ENCODE assay signal across 16 cellular contexts in genomic region chr9:95383198-95383673, GRCh38.
DNase-seq lines count a peak whose midpoint lies in the region; ATAC-seq and TF ChIP-seq lines count a peak whose summit lies in the region.
"Had no signal": no experiment of that assay in that cellular context is flagged by ENCODE, and none has a peak within 500 bp of the region (broad histone marks: within the 10 kb centered on the region; RNA-seq: fewer than 3 reads in every experiment).

No MANE protein-coding gene starts in this region.

- H3K4me3 ChIP-seq in foreskin fibroblast (ENCODE audit: low read depth in 1 of 2, low read length in 2 of 2): no peak overlapping the region
- H3K4me3 ChIP-seq: GM12878 had no signal

- intact Hi-C loops in activated CD4-positive, alpha-beta T cell treated with anti-CD3 and anti-CD28 coated beads for 36 hours (cut with DNase I, micrococcal nuclease): no loop called here

- H3K27ac Mint-ChIP-seq in HFFc6: peak overlapping the region; percentile 89
- no peak overlapping the region for H3K27ac Mint-ChIP-seq in activated CD4-positive, alpha-beta T cell treated with anti-CD3 and anti-CD28 coated beads for 36 hours
- H3K27ac Mint-ChIP-seq: brain; CD4-positive, CD25-positive, alpha-beta regulatory T cell had no signal

- H3K9me3 Mint-ChIP-seq in HFFc6: no peaks in the 10 kb centered on the region
- no peaks in the 10 kb centered on the region for H3K9me3 Mint-ChIP-seq in activated CD4-positive, alpha-beta T cell treated with anti-CD3 and anti-CD28 coated beads for 36 hours (ENCODE audit: low read depth)
- H3K9me3 Mint-ChIP-seq: CD4-positive, CD25-positive, alpha-beta regulatory T cell had no signal

- DNase-seq in AG08395 (ENCODE audit: low spot score) (peak; percentile 72), HFFc6 (peak; percentile 94), SW480 (ENCODE audit: low spot score) (peak; percentile 65), foreskin fibroblast (peak; percentile 36 to 45), T-helper 1 cell (no peak), KBM-7 (no peak)
- no peak for DNase-seq in activated CD4-positive, alpha-beta T cell treated with anti-CD3 and anti-CD28 coated beads for 36 hours
- DNase-seq: activated CD8-positive, alpha-beta memory T cell treated with anti-CD3 and anti-CD28 coated beads, Interleukin-2, amount 50 U/mL, for 48 hours; CD4-positive, CD25-positive, alpha-beta regulatory T cell; left ventricle myocardium superior; NCI-H1694; NK-92 treated with Interleukin-12 subunit alpha and Interleukin-12 subunit beta, amount 100 ng/mL, for 24 hours; stimulated activated CD4-positive, alpha-beta T cell treated with anti-CD3 and anti-CD28 coated beads, Interleukin-4, amount 100 ng/mL, for 4 hours had no signal

- peak overlapping the region; percentile 25; the same call in 1 of the 2 replicates for H3K4me3 Mint-ChIP-seq in HFFc6
- H3K4me3 Mint-ChIP-seq in activated CD4-positive, alpha-beta T cell treated with anti-CD3 and anti-CD28 coated beads for 36 hours: no peak overlapping the region
- H3K4me3 Mint-ChIP-seq: brain; CD4-positive, CD25-positive, alpha-beta regulatory T cell had no signal

- no peaks in the 10 kb centered on the region for H3K36me3 Mint-ChIP-seq in HFFc6 (ENCODE audit: low read depth)
- H3K36me3 Mint-ChIP-seq in activated CD4-positive, alpha-beta T cell treated with anti-CD3 and anti-CD28 coated beads for 36 hours (ENCODE audit: low read depth): no peaks in the 10 kb centered on the region
- H3K36me3 Mint-ChIP-seq: brain; CD4-positive, CD25-positive, alpha-beta regulatory T cell had no signal

- POLR2A ChIA-PET in activated CD4-positive, alpha-beta T cell treated with anti-CD3 and anti-CD28 coated beads for 36 hours (lab: Charles Lee): no interaction called here

- in situ Hi-C loops in KBM-7 (cut with MboI; ENCODE audit: low pct_unique_long_range_greater_than_20kb, low sequenced_read_pairs): no loop called here

- peaks cover 41% of the 10 kb centered on the region for H3K4me1 Mint-ChIP-seq in HFFc6 (ENCODE audit: low read depth)
- peaks cover 4% of the 10 kb centered on the region for H3K4me1 Mint-ChIP-seq in activated CD4-positive, alpha-beta T cell treated with anti-CD3 and anti-CD28 coated beads for 36 hours

- 0 out of 2 replicates have a peak, but pooled peaks have one; percentile 7 for TF ChIP-seq CTCF in HFFc6 (IDR thresholded peaks at IDR 0.05)
- TF ChIP-seq CTCF in foreskin fibroblast (IDR thresholded peaks at IDR 0.05; ENCODE audit: low read depth, low read length): no peak

- no peak for ATAC-seq in activated CD4-positive, alpha-beta T cell treated with anti-CD3 and anti-CD28 coated beads for 36 hours
- no peak for ATAC-seq in HG03095 (IDR thresholded peaks at IDR 0.05; ENCODE audit: unreplicated experiment)
- ATAC-seq: GM12878, left ventricle myocardium superior had no signal

- H3K27me3 Mint-ChIP-seq in HFFc6 (ENCODE audit: insufficient read depth): peaks cover 33% of the 10 kb centered on the region
- peaks cover 4% of the 10 kb centered on the region for H3K27me3 Mint-ChIP-seq in activated CD4-positive, alpha-beta T cell treated with anti-CD3 and anti-CD28 coated beads for 36 hours

- CTCF ChIA-PET in activated CD4-positive, alpha-beta T cell treated with anti-CD3 and anti-CD28 coated beads for 36 hours (lab: Charles Lee): interaction anchor here (1.1 kb wide), 1 partner anchor 835 kb away, joined by 8 read pairs; no protein-coding TSS in a partner anchor

Comparison
In these comparisons a context has a peak if more than half of its experiments do, and no peak if none do; other contexts are left out.
1. DNase-seq: peak in AG08395 (single experiment), HFFc6 (single experiment), SW480 (single experiment) and foreskin fibroblast (2 of 2); none in T-helper 1 cell (0 of 5), KBM-7 (single experiment) and activated CD4-positive, alpha-beta T cell treated with anti-CD3 and anti-CD28 coated beads for 36 hours (single experiment).